Comparison of ENCODE assay signal across 8 cellular contexts in the genomic region with DNA sequence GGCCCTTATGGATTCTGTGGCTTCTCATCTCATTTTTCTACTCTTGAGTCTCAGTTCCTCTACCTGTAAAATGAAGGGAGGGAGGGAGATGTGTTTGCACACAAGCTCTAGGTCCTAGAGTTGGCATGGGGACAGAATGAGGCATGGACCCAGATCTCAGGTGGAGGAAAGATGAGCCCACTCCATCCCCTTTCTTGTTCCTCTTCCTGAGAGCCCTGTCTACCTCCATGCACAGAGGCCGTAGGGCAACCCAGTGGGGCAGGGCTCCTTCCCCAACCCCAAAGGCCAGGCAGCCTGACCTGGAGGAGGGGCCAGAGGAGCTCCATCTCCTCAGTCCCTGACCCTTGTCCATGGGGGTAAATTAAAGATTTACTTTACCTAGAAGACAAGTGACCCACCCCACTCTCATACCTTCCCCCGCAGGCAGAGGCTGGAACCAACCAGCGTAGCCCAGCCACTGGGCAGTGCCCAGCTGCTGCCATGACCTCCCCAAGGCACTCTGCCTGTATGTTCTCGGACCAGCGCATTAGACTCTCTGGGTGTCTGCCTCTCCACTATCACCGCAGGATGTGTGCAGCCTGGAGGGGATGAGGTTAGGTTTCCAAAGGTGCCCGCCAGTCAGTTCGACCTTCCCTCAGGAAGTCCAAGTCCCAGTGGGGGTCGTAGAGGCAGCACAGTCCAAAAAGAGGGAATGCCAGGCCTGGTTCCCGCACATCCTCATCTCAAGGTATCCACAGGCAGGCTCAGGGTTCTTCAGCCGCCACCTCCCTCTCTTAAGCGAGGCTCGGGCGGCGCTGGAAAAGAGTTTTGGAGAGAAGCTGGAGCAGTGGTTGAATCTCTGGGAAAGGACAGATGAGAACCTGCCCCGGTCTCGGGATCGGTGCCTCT. TPM values are rescaled to one million over a fixed set of nuclear protein-coding genes. Genes with fewer than 3 reads are reported as not detected.
DNase-seq lines count a peak whose midpoint lies in the region; ATAC-seq, FAIRE-seq and TF ChIP-seq lines count a peak whose summit lies in the region.

No MANE protein-coding gene starts in this region.

- intact Hi-C loops in CD4-positive, alpha-beta T cell (cut with DNase I, micrococcal nuclease): loop anchor here (1.0 to 10.0 kb wide), 9 partner anchors 23 to 493 kb away; a partner anchor contains a TSS
- intact Hi-C loops in adrenal gland (cut with DNase I) (loop anchor here in 1 of 2 donors (2.0 kb wide), 1 partner anchor 137 kb away; no protein-coding TSS in a partner anchor), kidney (cut with DNase I) (no loop called here)

- 16 to 37% (median 25%) methylated on average over 13 to 18 of the region's 18 CpGs for WGBS in adrenal gland, 4 donors

- H3K36me3 ChIP-seq in adrenal gland (replicated peaks in 1 of 2): peaks cover 0 to 17% of the 10 kb centered on the region in 2 donors
- peaks cover 11 to 29% of the 10 kb centered on the region in 2 donors for H3K36me3 ChIP-seq in kidney (ENCODE audit: control insufficient read depth in 1 of 2, insufficient read depth in 2 of 2, low read length in 2 of 2)

- DNase-seq in CD4-positive, alpha-beta T cell: no peak
- peak in 2 of 7 donors; percentile 20 to 51 for DNase-seq in adrenal gland
- no peak for DNase-seq in kidney
- DNase-seq in UCSD-AML1 (lab: John Stamatoyannopoulos, UW; ENCODE audit: unreplicated experiment): no peak
- no peak for DNase-seq in activated gamma-delta T cell treated with Interleukin-2 at 50 U/mL for 16 hours

- no peak for TF ChIP-seq CTCF in CD4-positive, alpha-beta T cell (IDR thresholded peaks at IDR 0.05)
- TF ChIP-seq CTCF in adrenal gland (IDR thresholded peaks at IDR 0.05) (no peak), kidney (IDR thresholded peaks at IDR 0.05; ENCODE audit: borderline replicate concordance, extremely low read depth, insufficient read depth) (no peak)

- H3K27ac Mint-ChIP-seq in CD4-positive, alpha-beta T cell: no peak overlapping the region

- H3K4me1 Mint-ChIP-seq in CD4-positive, alpha-beta T cell (ENCODE audit: low read depth): peaks cover 33% of the 10 kb centered on the region

- H3K4me1 ChIP-seq in adrenal gland (replicated peaks in 1 of 2) (peaks cover 0 to 33% of the 10 kb centered on the region in 2 donors), kidney (ENCODE audit: control insufficient read depth in 1 of 2, insufficient read depth in 1 of 2, low read depth in 1 of 2, low read length in 2 of 2) (peaks cover 31 to 52% of the 10 kb centered on the region in 2 donors)

- no peak for TF ChIP-seq POLR2A in adrenal gland (IDR thresholded peaks at IDR 0.05)

- CTCF ChIA-PET in CD4-positive, alpha-beta T cell (lab: Charles Lee): interaction anchor here (0.6 to 1.6 kb wide), 16 partner anchors 12 to 444 kb away, joined by 3 to 21 read pairs (median 6); a partner anchor contains a TSS

- no peak for FAIRE-seq in kidney (lab: Jason Lieb, UNC)

- no peaks in the 10 kb centered on the region for H3K9me3 ChIP-seq in CD4-positive, alpha-beta T cell (ENCODE audit: control insufficient read depth, low read length)
- H3K9me3 ChIP-seq in adrenal gland (replicated peaks in 1 of 3) (no peaks in the 10 kb centered on the region), kidney (ENCODE audit: control insufficient read depth in 1 of 2, low read length in 2 of 2) (no peaks in the 10 kb centered on the region)

- peak overlapping the region; percentile 94 to 97 for H3K9ac ChIP-seq in kidney (ENCODE audit: low read length in 2 of 2)

- H3K27ac ChIP-seq in CD4-positive, alpha-beta T cell (ENCODE audit: low read depth, low read length): no peak overlapping the region
- H3K27ac ChIP-seq in adrenal gland: peak overlapping the region in 3 of 5 donors; percentile 51 to 90 (median 82)
- peak overlapping the region; percentile 94 to 97 for H3K27ac ChIP-seq in kidney (ENCODE audit: low read depth in 2 of 2, low read length in 2 of 2)
- H3K27ac ChIP-seq in temporal lobe (ENCODE audit: low read depth, low read length): peak overlapping the region; percentile 95

- ATAC-seq in CD4-positive, alpha-beta T cell (ENCODE audit: poor library complexity): no peak
- ATAC-seq in HG03439 (IDR thresholded peaks at IDR 0.05; ENCODE audit: unreplicated experiment) (peak; percentile 3), GM18909 (IDR thresholded peaks at IDR 0.05; ENCODE audit: poor library complexity, unreplicated experiment) (no peak)

- no peaks in the 10 kb centered on the region for H3K9me3 Mint-ChIP-seq in CD4-positive, alpha-beta T cell

- H3K4me3 Mint-ChIP-seq in CD4-positive, alpha-beta T cell: peak overlapping the region; percentile 90

- H3K27me3 Mint-ChIP-seq in CD4-positive, alpha-beta T cell: no peaks in the 10 kb centered on the region

- H3K27me3 ChIP-seq in CD4-positive, alpha-beta T cell (ENCODE audit: control insufficient read depth, insufficient read depth, low read length): no peaks in the 10 kb centered on the region
- no peaks in the 10 kb centered on the region for H3K27me3 ChIP-seq in adrenal gland

- H3K36me3 Mint-ChIP-seq in CD4-positive, alpha-beta T cell (ENCODE audit: low read depth): no peaks in the 10 kb centered on the region

- H3K4me3 ChIP-seq in adrenal gland (peak overlapping the region in 3 of 4 donors; percentile 24 to 69 (median 35)), kidney (ENCODE audit: low read length in 2 of 2) (peak overlapping the region; percentile 84 to 88)

- POLR2A ChIA-PET in CD4-positive, alpha-beta T cell (lab: Charles Lee): interaction anchor here (0.8 to 3.8 kb wide), 14 partner anchors 12 to 477 kb away, joined by 3 to 23 read pairs (median 6); a partner anchor contains a TSS

RNA-seq across cellular contexts. Expression of a gene that starts 3.0 kb away (rescaled TPM):
- total RNA-seq in CD4-positive, alpha-beta T cell: 1 to 10 TPM; 2.9 TPM
- total RNA-seq in adrenal gland (100 to 1,000 TPM in 4 of 8 donors, 10 to 100 TPM in 4; 22.7 to 115 (median 101) TPM), kidney (67.7 TPM), temporal lobe (8.9 TPM)
- polyA plus RNA-seq in adrenal gland (100 to 1,000 TPM in 1 of 3 donors, 10 to 100 TPM in 1, 1 to 10 TPM in 1; 4.6 to 155 (median 58.6) TPM), kidney (ENCODE audit: insufficient read depth, low read depth, low replicate concordance) (64.4 TPM)

RNA-seq across cellular contexts. Expression of a gene that starts 23.2 kb away (rescaled TPM):
- 10 to 100 TPM; 78.0 to 82.4 TPM for total RNA-seq in CD4-positive, alpha-beta T cell
- total RNA-seq in adrenal gland (100 to 1,000 TPM in 6 of 8 donors, 10 to 100 TPM in 2; 73.4 to 546 (median 161) TPM), kidney (154 TPM), temporal lobe (18.4 TPM)
- polyA plus RNA-seq in adrenal gland (100 to 1,000 TPM in 2 of 3 donors, 10 to 100 TPM in 1; 22.9 to 208 (median 134) TPM), kidney (ENCODE audit: insufficient read depth, low read depth, low replicate concordance) (291 TPM)

RNA-seq across cellular contexts. Expression of a gene that starts 38.6 kb away (rescaled TPM):
- under 1 TPM; 0.59 to 0.69 TPM for total RNA-seq in CD4-positive, alpha-beta T cell
- total RNA-seq in adrenal gland (1 to 10 TPM in 7 of 8 donors, under 1 TPM in 1; 0.48 to 8.1 (median 2.5) TPM), kidney (6.2 TPM), temporal lobe (2.5 TPM)
- polyA plus RNA-seq in adrenal gland (1 to 10 TPM in 2 of 3 donors, under 1 TPM in 1; 0.48 to 5.8 (median 2.1) TPM), kidney (ENCODE audit: insufficient read depth, low read depth, low replicate concordance) (44.7 TPM)

RNA-seq across cellular contexts. Expression of a gene that starts 56.1 kb away (rescaled TPM):
- total RNA-seq in CD4-positive, alpha-beta T cell: not detected
- total RNA-seq in adrenal gland (not detected), kidney (not detected), temporal lobe (under 0.01 TPM)
- polyA plus RNA-seq in adrenal gland (under 1 TPM in 1 of 3 donors, not detected in 2; 0.09 TPM), kidney (ENCODE audit: insufficient read depth, low read depth, low replicate concordance) (1.2 TPM)
